Comparison of ENCODE assay signal across 1 cellular context in genomic region chr3:46545695-46546630, GRCh38.
TF ChIP-seq lines count a peak whose summit lies in the region.

No MANE protein-coding gene starts in this region.

TF ChIP-seq in WTC11, 78 proteins besides CTCF, POLR2A, EP300 and RAD21 (continued from another document):
- TF ChIP-seq MAX (CRISPR knock-in tag; IDR thresholded peaks at IDR 0.05) = peak; percentile 35
- no peak for TF ChIP-seq ZNF281 (CRISPR knock-in tag; IDR thresholded peaks at IDR 0.05)
- peak; percentile 77; the same call in 1 of the 2 replicates for TF ChIP-seq TEAD1 (CRISPR knock-in tag; IDR thresholded peaks at IDR 0.05)
- no peak for TF ChIP-seq ZBTB21 (CRISPR knock-in tag; IDR thresholded peaks at IDR 0.05; ENCODE audit: borderline replicate concordance)
- TF ChIP-seq USF1 (CRISPR knock-in tag; IDR thresholded peaks at IDR 0.05) = peak; percentile 41; the same call in 1 of the 2 replicates
- no peak for TF ChIP-seq AR (CRISPR knock-in tag; IDR thresholded peaks at IDR 0.05)
- TF ChIP-seq E2F5 (CRISPR knock-in tag; IDR thresholded peaks at IDR 0.05) = peak; percentile 45; the same call in 1 of the 2 replicates
